ENCODE assay signal across 1 cellular context in the genomic region with DNA sequence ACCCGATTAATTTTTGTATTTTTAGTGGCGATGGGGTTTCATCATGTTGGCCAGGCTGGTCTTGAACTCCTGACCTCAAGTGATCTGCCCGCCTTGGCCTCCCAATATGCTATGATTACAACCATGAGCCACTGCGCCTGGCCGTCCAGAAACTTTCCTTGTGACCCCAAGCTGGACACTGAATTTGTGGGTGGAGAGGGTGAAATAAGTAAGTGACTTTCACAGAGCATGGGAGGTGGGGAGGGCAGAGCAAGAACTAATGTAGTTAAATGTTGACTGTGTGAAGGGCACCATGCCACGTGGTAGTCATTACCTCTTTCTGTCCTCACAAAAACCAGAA.
TF ChIP-seq lines count a peak whose summit lies in the region.

No MANE protein-coding gene starts in this region.

TF ChIP-seq in K562, 482 proteins besides CTCF, POLR2A, EP300 and RAD21 (continued from another document and continues in another):
- TF ChIP-seq NKRF (IDR thresholded peaks at IDR 0.05; ENCODE audit: borderline replicate concordance): 0 out of 2 replicates have a peak, but pooled peaks have one; percentile 10
- TF ChIP-seq CHAMP1 (IDR thresholded peaks at IDR 0.05): no peak
- no peak for TF ChIP-seq NFE2L1 (tag; IDR thresholded peaks at IDR 0.05; ENCODE audit: borderline replicate concordance, low read depth)
- TF ChIP-seq TBP (optimal IDR thresholded peaks at IDR 0.05; ENCODE audit: low read depth, low read length): no peak
- TF ChIP-seq HDAC6 (IDR thresholded peaks at IDR 0.05; ENCODE audit: low read depth, low read length): no peak
- no peak for TF ChIP-seq ZFX (CRISPR knock-in tag; IDR thresholded peaks at IDR 0.05)
- no peak for TF ChIP-seq CBX3 (IDR thresholded peaks at IDR 0.05; ENCODE audit: borderline replicate concordance in 1 of 2, low read length in 2 of 2)
- TF ChIP-seq TEAD1 (CRISPR knock-in tag; IDR thresholded peaks at IDR 0.05): no peak
- no peak for TF ChIP-seq RFX5 (IDR thresholded peaks at IDR 0.05; ENCODE audit: low read depth, low read length)
- TF ChIP-seq ZNF143 (CRISPR knock-in tag; IDR thresholded peaks at IDR 0.05): no peak
- TF ChIP-seq KLF6 (CRISPR knock-in tag; IDR thresholded peaks at IDR 0.05; ENCODE audit: borderline replicate concordance): peak; percentile 53; the same call in 1 of the 2 replicates
- no peak for TF ChIP-seq ZNF561 (CRISPR knock-in tag; conservative IDR thresholded peaks at IDR 0.05)
- TF ChIP-seq NR3C1 (CRISPR knock-in tag; IDR thresholded peaks at IDR 0.05): no peak
- 0 out of 2 replicates have a peak, but pooled peaks have one; percentile 2 for TF ChIP-seq HDGF (IDR thresholded peaks at IDR 0.05)
- TF ChIP-seq SPI1 (IDR thresholded peaks at IDR 0.05; ENCODE audit: borderline replicate concordance, low read depth, low read length): no peak
- no peak for TF ChIP-seq ZNF212 (CRISPR knock-in tag; IDR thresholded peaks at IDR 0.05)
- TF ChIP-seq MAZ (CRISPR knock-in tag; conservative IDR thresholded peaks at IDR 0.05 in 1 of 2, IDR thresholded peaks at IDR 0.05 in 1 of 2): no peak
- TF ChIP-seq CBFA2T2 (conservative IDR thresholded peaks at IDR 0.05): no peak
- no peak for TF ChIP-seq JUND (IDR thresholded peaks at IDR 0.05; ENCODE audit: borderline replicate concordance, low read depth, low read length)
- 0 out of 3 replicates have a peak, but pooled peaks have one; percentile 5 for TF ChIP-seq JUND (tag; IDR thresholded peaks at IDR 0.05; ENCODE audit: borderline replicate concordance, low read depth, low read length)
- no peak for TF ChIP-seq TCFL5 (CRISPR knock-in tag; conservative IDR thresholded peaks at IDR 0.05)
- TF ChIP-seq NFXL1 (CRISPR knock-in tag; IDR thresholded peaks at IDR 0.05): no peak
- no peak for TF ChIP-seq ZNF696 (CRISPR knock-in tag; conservative IDR thresholded peaks at IDR 0.05)
- TF ChIP-seq ZSCAN29 (IDR thresholded peaks at IDR 0.05): no peak
- TF ChIP-seq HOXB6 (CRISPR knock-in tag; IDR thresholded peaks at IDR 0.05; ENCODE audit: borderline replicate concordance): no peak
- TF ChIP-seq, protein P1, sequence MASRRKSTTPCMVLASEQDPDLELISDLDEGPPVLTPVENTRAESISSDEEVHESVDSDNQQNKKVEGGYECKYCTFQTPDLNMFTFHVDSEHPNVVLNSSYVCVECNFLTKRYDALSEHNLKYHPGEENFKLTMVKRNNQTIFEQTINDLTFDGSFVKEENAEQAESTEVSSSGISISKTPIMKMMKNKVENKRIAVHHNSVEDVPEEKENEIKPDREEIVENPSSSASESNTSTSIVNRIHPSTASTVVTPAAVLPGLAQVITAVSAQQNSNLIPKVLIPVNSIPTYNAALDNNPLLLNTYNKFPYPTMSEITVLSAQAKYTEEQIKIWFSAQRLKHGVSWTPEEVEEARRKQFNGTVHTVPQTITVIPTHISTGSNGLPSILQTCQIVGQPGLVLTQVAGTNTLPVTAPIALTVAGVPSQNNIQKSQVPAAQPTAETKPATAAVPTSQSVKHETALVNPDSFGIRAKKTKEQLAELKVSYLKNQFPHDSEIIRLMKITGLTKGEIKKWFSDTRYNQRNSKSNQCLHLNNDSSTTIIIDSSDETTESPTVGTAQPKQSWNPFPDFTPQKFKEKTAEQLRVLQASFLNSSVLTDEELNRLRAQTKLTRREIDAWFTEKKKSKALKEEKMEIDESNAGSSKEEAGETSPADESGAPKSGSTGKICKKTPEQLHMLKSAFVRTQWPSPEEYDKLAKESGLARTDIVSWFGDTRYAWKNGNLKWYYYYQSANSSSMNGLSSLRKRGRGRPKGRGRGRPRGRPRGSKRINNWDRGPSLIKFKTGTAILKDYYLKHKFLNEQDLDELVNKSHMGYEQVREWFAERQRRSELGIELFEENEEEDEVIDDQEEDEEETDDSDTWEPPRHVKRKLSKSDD (conservative IDR thresholded peaks at IDR 0.05; ENCODE audit: low read length): no peak
- no peak for TF ChIP-seq PRPF4 (IDR thresholded peaks at IDR 0.05; ENCODE audit: insufficient read depth, low read depth, low read length, poor library complexity, severe bottlenecking)
- TF ChIP-seq ZNF655 (CRISPR knock-in tag; IDR thresholded peaks at IDR 0.05): no peak
- no peak for TF ChIP-seq ZFP30 (CRISPR knock-in tag; IDR thresholded peaks at IDR 0.05; ENCODE audit: borderline replicate concordance)
- no peak for TF ChIP-seq TEAD2 (tag; IDR thresholded peaks at IDR 0.05)
- TF ChIP-seq, protein P2, sequence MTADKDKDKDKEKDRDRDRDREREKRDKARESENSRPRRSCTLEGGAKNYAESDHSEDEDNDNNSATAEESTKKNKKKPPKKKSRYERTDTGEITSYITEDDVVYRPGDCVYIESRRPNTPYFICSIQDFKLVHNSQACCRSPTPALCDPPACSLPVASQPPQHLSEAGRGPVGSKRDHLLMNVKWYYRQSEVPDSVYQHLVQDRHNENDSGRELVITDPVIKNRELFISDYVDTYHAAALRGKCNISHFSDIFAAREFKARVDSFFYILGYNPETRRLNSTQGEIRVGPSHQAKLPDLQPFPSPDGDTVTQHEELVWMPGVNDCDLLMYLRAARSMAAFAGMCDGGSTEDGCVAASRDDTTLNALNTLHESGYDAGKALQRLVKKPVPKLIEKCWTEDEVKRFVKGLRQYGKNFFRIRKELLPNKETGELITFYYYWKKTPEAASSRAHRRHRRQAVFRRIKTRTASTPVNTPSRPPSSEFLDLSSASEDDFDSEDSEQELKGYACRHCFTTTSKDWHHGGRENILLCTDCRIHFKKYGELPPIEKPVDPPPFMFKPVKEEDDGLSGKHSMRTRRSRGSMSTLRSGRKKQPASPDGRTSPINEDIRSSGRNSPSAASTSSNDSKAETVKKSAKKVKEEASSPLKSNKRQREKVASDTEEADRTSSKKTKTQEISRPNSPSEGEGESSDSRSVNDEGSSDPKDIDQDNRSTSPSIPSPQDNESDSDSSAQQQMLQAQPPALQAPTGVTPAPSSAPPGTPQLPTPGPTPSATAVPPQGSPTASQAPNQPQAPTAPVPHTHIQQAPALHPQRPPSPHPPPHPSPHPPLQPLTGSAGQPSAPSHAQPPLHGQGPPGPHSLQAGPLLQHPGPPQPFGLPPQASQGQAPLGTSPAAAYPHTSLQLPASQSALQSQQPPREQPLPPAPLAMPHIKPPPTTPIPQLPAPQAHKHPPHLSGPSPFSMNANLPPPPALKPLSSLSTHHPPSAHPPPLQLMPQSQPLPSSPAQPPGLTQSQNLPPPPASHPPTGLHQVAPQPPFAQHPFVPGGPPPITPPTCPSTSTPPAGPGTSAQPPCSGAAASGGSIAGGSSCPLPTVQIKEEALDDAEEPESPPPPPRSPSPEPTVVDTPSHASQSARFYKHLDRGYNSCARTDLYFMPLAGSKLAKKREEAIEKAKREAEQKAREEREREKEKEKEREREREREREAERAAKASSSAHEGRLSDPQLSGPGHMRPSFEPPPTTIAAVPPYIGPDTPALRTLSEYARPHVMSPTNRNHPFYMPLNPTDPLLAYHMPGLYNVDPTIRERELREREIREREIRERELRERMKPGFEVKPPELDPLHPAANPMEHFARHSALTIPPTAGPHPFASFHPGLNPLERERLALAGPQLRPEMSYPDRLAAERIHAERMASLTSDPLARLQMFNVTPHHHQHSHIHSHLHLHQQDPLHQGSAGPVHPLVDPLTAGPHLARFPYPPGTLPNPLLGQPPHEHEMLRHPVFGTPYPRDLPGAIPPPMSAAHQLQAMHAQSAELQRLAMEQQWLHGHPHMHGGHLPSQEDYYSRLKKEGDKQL (CRISPR knock-in tag; IDR thresholded peaks at IDR 0.05; ENCODE audit: borderline replicate concordance): no peak
- TF ChIP-seq SP2 (IDR thresholded peaks at IDR 0.05; ENCODE audit: extremely low read depth, low read depth, low read length, poor library complexity, severe bottlenecking): no peak
- TF ChIP-seq ARID3A (IDR thresholded peaks at IDR 0.05; ENCODE audit: borderline replicate concordance, low read depth, low read length): no peak
- TF ChIP-seq HIVEP1 (CRISPR knock-in tag; IDR thresholded peaks at IDR 0.05): no peak
- no peak for TF ChIP-seq ATF1 (CRISPR knock-in tag; IDR thresholded peaks at IDR 0.05)
- TF ChIP-seq ATF1 (tag; IDR thresholded peaks at IDR 0.05): no peak
- no peak for TF ChIP-seq SAFB (IDR thresholded peaks at IDR 0.05; ENCODE audit: borderline replicate concordance, low read depth, low read length)
- TF ChIP-seq ZNF253 (CRISPR knock-in tag; conservative IDR thresholded peaks at IDR 0.05): no peak
- no peak for TF ChIP-seq ETV6 (IDR thresholded peaks at IDR 0.05; ENCODE audit: borderline replicate concordance in 1 of 2, low read depth in 2 of 2, low read length in 1 of 2)
- no peak for TF ChIP-seq ETV6 (CRISPR knock-in tag; IDR thresholded peaks at IDR 0.05; ENCODE audit: borderline replicate concordance)
- no peak for TF ChIP-seq TRIM24 (IDR thresholded peaks at IDR 0.05)
- no peak for TF ChIP-seq PRDM10 (IDR thresholded peaks at IDR 0.05; ENCODE audit: partially characterized antibody)
- TF ChIP-seq HDAC1 (IDR thresholded peaks at IDR 0.05): 0 out of 4 replicates have a peak, but pooled peaks of 1 of the 2 experiments have one; percentile 9
